Comparison of ENCODE assay signal across 1 cellular context in the genomic region with DNA sequence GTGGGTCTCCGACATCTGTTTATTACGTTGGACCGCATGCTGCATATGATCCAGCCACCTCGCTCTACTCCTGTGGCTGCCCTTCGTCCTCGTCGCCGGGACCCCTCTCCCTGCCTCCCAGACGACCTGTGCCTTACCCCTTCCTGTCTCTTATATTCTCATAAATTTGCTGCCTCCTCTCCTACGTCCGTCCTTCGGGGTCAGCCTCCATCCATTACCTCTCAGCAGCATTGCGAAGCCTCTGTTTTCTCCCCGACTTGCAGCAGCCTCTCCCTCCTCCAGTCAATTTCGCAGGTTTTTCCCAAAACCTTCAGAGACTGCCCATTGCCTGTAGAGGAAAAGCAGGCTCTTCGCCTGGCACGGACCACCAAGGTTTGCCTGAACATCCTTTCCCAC.
TF ChIP-seq lines count a peak whose summit lies in the region.

No MANE protein-coding gene starts in this region.

TF ChIP-seq in HepG2, 621 proteins besides CTCF, POLR2A, EP300 and RAD21 (continued from another document):
- TF ChIP-seq, protein P1, sequence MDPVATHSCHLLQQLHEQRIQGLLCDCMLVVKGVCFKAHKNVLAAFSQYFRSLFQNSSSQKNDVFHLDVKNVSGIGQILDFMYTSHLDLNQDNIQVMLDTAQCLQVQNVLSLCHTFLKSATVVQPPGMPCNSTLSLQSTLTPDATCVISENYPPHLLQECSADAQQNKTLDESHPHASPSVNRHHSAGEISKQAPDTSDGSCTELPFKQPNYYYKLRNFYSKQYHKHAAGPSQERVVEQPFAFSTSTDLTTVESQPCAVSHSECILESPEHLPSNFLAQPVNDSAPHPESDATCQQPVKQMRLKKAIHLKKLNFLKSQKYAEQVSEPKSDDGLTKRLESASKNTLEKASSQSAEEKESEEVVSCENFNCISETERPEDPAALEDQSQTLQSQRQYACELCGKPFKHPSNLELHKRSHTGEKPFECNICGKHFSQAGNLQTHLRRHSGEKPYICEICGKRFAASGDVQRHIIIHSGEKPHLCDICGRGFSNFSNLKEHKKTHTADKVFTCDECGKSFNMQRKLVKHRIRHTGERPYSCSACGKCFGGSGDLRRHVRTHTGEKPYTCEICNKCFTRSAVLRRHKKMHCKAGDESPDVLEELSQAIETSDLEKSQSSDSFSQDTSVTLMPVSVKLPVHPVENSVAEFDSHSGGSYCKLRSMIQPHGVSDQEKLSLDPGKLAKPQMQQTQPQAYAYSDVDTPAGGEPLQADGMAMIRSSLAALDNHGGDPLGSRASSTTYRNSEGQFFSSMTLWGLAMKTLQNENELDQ (CRISPR knock-in tag; IDR thresholded peaks at IDR 0.05; ENCODE audit: borderline replicate concordance), result no peak
- TF ChIP-seq PRPF4 (IDR thresholded peaks at IDR 0.05; ENCODE audit: low read depth, low read length, poor library complexity, severe bottlenecking) (no peak), FOXA1 (IDR thresholded peaks at IDR 0.05) (no peak), FOXA1 (CRISPR knock-in tag; IDR thresholded peaks at IDR 0.05) (no peak), ZNF317 (CRISPR knock-in tag; IDR thresholded peaks at IDR 0.05) (no peak), ZFX (CRISPR knock-in tag; IDR thresholded peaks at IDR 0.05; ENCODE audit: low read depth) (no peak), ZNF558 (CRISPR knock-in tag; IDR thresholded peaks at IDR 0.05; ENCODE audit: borderline replicate concordance) (no peak), ZNF143 (CRISPR knock-in tag; IDR thresholded peaks at IDR 0.05) (no peak), SYNCRIP (IDR thresholded peaks at IDR 0.05; ENCODE audit: insufficient read depth, low read depth, low read length) (no peak), KAT2B (IDR thresholded peaks at IDR 0.05; ENCODE audit: borderline replicate concordance, low read depth, low read length) (no peak)
- TF ChIP-seq, protein P2, sequence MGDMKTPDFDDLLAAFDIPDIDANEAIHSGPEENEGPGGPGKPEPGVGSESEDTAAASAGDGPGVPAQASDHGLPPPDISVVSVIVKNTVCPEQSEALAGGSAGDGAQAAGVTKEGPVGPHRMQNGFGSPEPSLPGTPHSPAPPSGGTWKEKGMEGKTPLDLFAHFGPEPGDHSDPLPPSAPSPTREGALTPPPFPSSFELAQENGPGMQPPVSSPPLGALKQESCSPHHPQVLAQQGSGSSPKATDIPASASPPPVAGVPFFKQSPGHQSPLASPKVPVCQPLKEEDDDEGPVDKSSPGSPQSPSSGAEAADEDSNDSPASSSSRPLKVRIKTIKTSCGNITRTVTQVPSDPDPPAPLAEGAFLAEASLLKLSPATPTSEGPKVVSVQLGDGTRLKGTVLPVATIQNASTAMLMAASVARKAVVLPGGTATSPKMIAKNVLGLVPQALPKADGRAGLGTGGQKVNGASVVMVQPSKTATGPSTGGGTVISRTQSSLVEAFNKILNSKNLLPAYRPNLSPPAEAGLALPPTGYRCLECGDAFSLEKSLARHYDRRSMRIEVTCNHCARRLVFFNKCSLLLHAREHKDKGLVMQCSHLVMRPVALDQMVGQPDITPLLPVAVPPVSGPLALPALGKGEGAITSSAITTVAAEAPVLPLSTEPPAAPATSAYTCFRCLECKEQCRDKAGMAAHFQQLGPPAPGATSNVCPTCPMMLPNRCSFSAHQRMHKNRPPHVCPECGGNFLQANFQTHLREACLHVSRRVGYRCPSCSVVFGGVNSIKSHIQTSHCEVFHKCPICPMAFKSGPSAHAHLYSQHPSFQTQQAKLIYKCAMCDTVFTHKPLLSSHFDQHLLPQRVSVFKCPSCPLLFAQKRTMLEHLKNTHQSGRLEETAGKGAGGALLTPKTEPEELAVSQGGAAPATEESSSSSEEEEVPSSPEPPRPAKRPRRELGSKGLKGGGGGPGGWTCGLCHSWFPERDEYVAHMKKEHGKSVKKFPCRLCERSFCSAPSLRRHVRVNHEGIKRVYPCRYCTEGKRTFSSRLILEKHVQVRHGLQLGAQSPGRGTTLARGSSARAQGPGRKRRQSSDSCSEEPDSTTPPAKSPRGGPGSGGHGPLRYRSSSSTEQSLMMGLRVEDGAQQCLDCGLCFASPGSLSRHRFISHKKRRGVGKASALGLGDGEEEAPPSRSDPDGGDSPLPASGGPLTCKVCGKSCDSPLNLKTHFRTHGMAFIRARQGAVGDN (CRISPR knock-in tag; IDR thresholded peaks at IDR 0.05), result no peak
